ENCODE assay signal across 8 cellular contexts in the genomic region with DNA sequence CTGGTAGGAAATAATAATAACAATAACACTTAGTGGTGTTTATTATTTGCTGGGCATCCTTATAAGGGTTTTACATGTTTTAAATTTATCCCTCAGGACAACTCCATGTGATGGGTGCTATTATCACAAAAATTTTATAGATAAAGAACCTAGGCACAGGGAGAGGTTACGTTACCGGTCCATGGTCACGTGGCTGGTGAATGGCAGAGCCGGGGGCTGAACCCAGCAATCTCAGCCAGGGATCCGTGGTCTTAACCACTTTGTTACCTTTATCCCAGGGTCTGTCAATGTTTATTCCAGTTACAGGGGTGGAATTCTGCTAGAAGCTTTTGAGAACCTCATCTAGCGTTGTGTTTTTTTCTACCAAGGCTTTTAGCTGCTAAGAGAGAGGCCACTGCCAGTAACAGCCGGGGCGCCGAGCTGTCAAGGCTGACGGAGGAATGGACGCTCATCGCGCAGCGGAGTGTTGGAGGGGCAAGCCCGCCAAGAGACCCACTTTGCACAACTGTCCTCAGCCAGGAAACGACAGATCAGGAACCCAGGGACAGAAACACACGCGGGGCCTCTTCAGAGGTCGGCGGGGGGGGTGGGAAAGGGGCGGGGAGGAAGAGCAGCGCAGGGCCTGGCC.
DNase-seq lines count a peak whose midpoint lies in the region; ATAC-seq and TF ChIP-seq lines count a peak whose summit lies in the region.

No MANE protein-coding gene starts in this region.

- H3K27me3 ChIP-seq in neutrophil, result no peaks in the 10 kb centered on the region

- no peaks in the 10 kb centered on the region for H3K36me3 ChIP-seq in neutrophil

- H3K4me3 ChIP-seq in WI38 (ENCODE audit: low read depth, low read length), result peak overlapping the region; percentile 72
- H3K4me3 ChIP-seq in foreskin fibroblast (ENCODE audit: low read depth in 1 of 2, low read length in 2 of 2), result peak overlapping the region; percentile 67 to 77
- peak overlapping the region; percentile 88 to 91 for H3K4me3 ChIP-seq in neutrophil (ENCODE audit: low read depth in 1 of 2, low read length in 1 of 2)

- H3K27ac ChIP-seq in neutrophil, result peak overlapping the region; percentile 97

- peak; percentile 7 to 8 for ATAC-seq in activated CD4-positive, CD25-positive, alpha-beta regulatory T cell treated with anti-CD3 and anti-CD28 coated beads, Interleukin-2, amount 50 U/mL, for 24 hours

- peaks cover 62 to 67% of the 10 kb centered on the region in 2 experiments for H3K4me1 ChIP-seq in neutrophil (ENCODE audit: control insufficient read depth in 1 of 2, insufficient read depth in 1 of 2, low read depth in 1 of 2, low read length in 1 of 2)

- TF ChIP-seq CTCF in WI38 (IDR thresholded peaks at IDR 0.05; ENCODE audit: low read depth, low read length), result no peak
- no peak for TF ChIP-seq CTCF in foreskin fibroblast (IDR thresholded peaks at IDR 0.05; ENCODE audit: low read depth, low read length)
- no peak for TF ChIP-seq CTCF in neutrophil (IDR thresholded peaks at IDR 0.05)

- no peak for DNase-seq in activated CD4-positive, CD25-positive, alpha-beta regulatory T cell treated with anti-CD3 and anti-CD28 coated beads, Interleukin-2, amount 50 U/mL, for 72 hours
- DNase-seq in HPDE6-E6E7 (ENCODE audit: extremely low spot score) (peak; percentile 32), foreskin fibroblast (no peak), NCI-H2081 treated with DMSO at 0.1 percent for 48 hours (lab: John Stamatoyannopoulos, UW) (no peak), HCEC 1CT (no peak)

- no peaks in the 10 kb centered on the region for H3K9me3 ChIP-seq in neutrophil
